Comparison of ENCODE assay signal across 20 cellular contexts in the genomic region with DNA sequence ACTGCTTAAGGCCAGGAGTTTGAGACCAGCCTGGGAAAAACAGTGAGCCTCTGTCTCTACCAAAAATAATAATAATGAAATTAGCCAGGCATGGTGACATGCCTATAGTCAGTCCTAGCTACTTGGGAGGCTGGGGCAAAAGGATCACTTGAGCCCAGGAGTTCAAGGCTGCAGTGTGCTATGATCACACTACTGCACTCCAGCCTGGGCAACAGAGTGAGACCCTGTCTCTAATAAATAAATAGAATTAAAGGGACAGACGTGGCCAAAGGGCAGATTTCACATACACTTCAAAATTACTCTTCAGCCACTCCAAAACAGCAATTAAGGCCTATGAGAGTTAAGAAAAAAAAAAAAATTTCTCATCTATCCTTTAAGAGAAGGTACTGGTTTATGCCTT.
"Had no signal": no experiment of that assay in that cellular context is flagged by ENCODE, and none has a peak within 500 bp of the region (broad histone marks: within the 10 kb centered on the region; RNA-seq: fewer than 3 reads in every experiment).

No MANE protein-coding gene starts in this region.

- H3K27ac ChIP-seq: colonic mucosa, esophagus muscularis mucosa, foreskin keratinocyte, lower lobe of right lung, neural progenitor cell, parathyroid adenoma, sigmoid colon, testis, tibial artery had no signal

- H3K27me3 ChIP-seq: colonic mucosa, esophagus muscularis mucosa, foreskin keratinocyte, neural progenitor cell, sigmoid colon, testis, tibial artery had no signal

- H3K27ac Mint-ChIP-seq: dendritic cell treated with granulocyte-macrophage colony-stimulating factor and Interleukin-4, amounts not matched to agents 40 ng/mL and 50 ng/mL, for 4 days; neural progenitor cell; stimulated activated effector memory CD8-positive, alpha-beta T cell treated with anti-CD3 and anti-CD28 coated beads, Interleukin-12 subunit alpha, Interleukin-12 subunit beta, amount 100 ng/mL, for 72 hours had no signal

- H3K4me3 Mint-ChIP-seq: dendritic cell treated with granulocyte-macrophage colony-stimulating factor and Interleukin-4, amounts not matched to agents 40 ng/mL and 50 ng/mL, for 4 days; nephron; neural progenitor cell; stimulated activated effector memory CD8-positive, alpha-beta T cell treated with anti-CD3 and anti-CD28 coated beads, Interleukin-12 subunit alpha, Interleukin-12 subunit beta, amount 100 ng/mL, for 72 hours; type B pancreatic cell had no signal

- H3K4me3 ChIP-seq: colonic mucosa, esophagus muscularis mucosa, lower lobe of right lung, neural progenitor cell, sigmoid colon, testis, tibial artery had no signal

- H3K36me3 ChIP-seq: colonic mucosa, esophagus muscularis mucosa, lower lobe of right lung, neural progenitor cell, sigmoid colon, tibial artery had no signal

- H3K9me3 Mint-ChIP-seq: dendritic cell treated with granulocyte-macrophage colony-stimulating factor and Interleukin-4, amounts not matched to agents 40 ng/mL and 50 ng/mL, for 4 days; nephron; neural progenitor cell; stimulated activated effector memory CD8-positive, alpha-beta T cell treated with anti-CD3 and anti-CD28 coated beads, Interleukin-12 subunit alpha, Interleukin-12 subunit beta, amount 100 ng/mL, for 72 hours; type B pancreatic cell had no signal

- H3K9me3 ChIP-seq: colonic mucosa, esophagus muscularis mucosa, lower lobe of right lung, sigmoid colon, testis, tibial artery had no signal

- DNase-seq: colonic mucosa; effector CD8-positive, alpha-beta T cell; foreskin keratinocyte; left ventricle myocardium superior; lower lobe of right lung; sigmoid colon; stimulated activated CD4-positive, alpha-beta T cell treated with anti-CD3 and anti-CD28 coated beads, Interleukin-2, amount 100 ng/mL, for 24 hours; stimulated activated CD4-positive, alpha-beta T cell treated with anti-CD3 and anti-CD28 coated beads, Interleukin-4, amount 100 ng/mL, for 24 hours; stimulated activated naive CD8-positive, alpha-beta T cell treated with anti-CD3 and anti-CD28 coated beads, Interleukin-15, Interleukin-2, amounts not matched to agents 100 U/mL and 50 U/mL, for 24 hours; substantia nigra; testis; tibial artery had no signal

- H3K27me3 Mint-ChIP-seq: dendritic cell treated with granulocyte-macrophage colony-stimulating factor and Interleukin-4, amounts not matched to agents 40 ng/mL and 50 ng/mL, for 4 days; progenitor cell of endocrine pancreas; type B pancreatic cell had no signal

- ATAC-seq: foreskin keratinocyte; lower lobe of right lung; stimulated activated effector memory CD8-positive, alpha-beta T cell treated with anti-CD3 and anti-CD28 coated beads, Interleukin-12 subunit alpha, Interleukin-12 subunit beta, amount 100 ng/mL, for 72 hours; stimulated activated naive CD8-positive, alpha-beta T cell treated with anti-CD3 and anti-CD28 coated beads, Interleukin-15, Interleukin-2, amounts not matched to agents 100 U/mL and 50 U/mL, for 24 hours had no signal
